In the genomic region with DNA sequence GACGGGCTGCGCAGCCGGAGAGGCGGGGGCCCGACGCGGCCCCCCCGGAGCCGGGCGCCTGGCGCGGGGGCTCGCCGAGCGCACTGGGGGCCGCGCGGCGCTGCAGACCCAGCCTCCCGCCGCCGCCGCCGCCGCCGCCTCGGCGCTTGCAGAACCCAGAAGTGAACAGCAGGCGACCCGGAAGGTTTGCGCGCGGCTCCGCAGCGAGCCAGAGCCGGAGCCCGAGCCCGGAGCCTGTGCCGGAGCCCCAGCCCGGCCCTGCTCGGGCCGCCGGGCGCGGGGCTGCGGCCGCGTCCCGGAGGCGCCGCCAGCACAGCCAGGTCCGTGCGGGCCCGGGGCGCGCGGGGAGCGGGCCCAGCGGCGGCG, we compare ENCODE assay signal across 8 cellular contexts. TPM values are rescaled to one million over a fixed set of nuclear protein-coding genes. Genes with fewer than 3 reads are reported as not detected.
DNase-seq lines count a peak whose midpoint lies in the region; ATAC-seq, FAIRE-seq and TF ChIP-seq lines count a peak whose summit lies in the region.

A gene with protein sequence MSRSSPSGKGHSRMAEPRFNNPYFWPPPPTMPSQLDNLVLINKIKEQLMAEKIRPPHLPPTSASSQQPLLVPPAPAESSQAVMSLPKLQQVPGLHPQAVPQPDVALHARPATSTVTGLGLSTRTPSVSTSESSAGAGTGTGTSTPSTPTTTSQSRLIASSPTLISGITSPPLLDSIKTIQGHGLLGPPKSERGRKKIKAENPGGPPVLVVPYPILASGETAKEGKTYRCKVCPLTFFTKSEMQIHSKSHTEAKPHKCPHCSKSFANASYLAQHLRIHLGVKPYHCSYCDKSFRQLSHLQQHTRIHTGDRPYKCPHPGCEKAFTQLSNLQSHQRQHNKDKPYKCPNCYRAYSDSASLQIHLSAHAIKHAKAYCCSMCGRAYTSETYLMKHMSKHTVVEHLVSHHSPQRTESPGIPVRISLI (plus strand): TSS at position 158 of the 366 bp plus-strand sequence. CDS start 14,083 bp downstream, outside the sequence.

- peaks cover 19% of the 10 kb centered on the region for H3K4me1 Mint-ChIP-seq in activated T-helper 17 cell treated with anti-CD3 and anti-CD28 coated beads, Interleukin-2, amount 50 U/mL, for 72 hours
- H3K4me1 Mint-ChIP-seq in naive B cell: peaks cover 26 to 48% (median 37%) of the 10 kb centered on the region in 3 donors
- H3K4me1 Mint-ChIP-seq in stimulated activated memory B cell treated with anti-CD40 and anti-IgM and Interleukin-4, amounts not matched to agents 10 μg/mL and 1 μg/mL and 100 μg/mL, for 72 hours: peaks cover 37% of the 10 kb centered on the region

- ATAC-seq in HG03135 (IDR thresholded peaks at IDR 0.05; ENCODE audit: unreplicated experiment) (peak; percentile 65), naive B cell (ENCODE audit: low read depth in 2 of 2) (peak; percentile 81), GM21528 (IDR thresholded peaks at IDR 0.05; ENCODE audit: low FRiP score, unreplicated experiment) (no peak)
- peak; percentile 67 for ATAC-seq in activated T-helper 17 cell treated with anti-CD3 and anti-CD28 coated beads, Interleukin-2, amount 50 U/mL, for 72 hours (replicated peaks)
- ATAC-seq in stimulated activated memory B cell treated with anti-CD40 and anti-IgM and Interleukin-4, amounts not matched to agents 10 μg/mL and 1 μg/mL and 100 μg/mL, for 72 hours: peak; percentile 85

- DNase-seq in GM12892 (ENCODE audit: insufficient read length): peak; percentile 68
- peak; percentile 55 for DNase-seq in RKO (ENCODE audit: low spot score)
- peak; percentile 62 to 69 for DNase-seq in fibroblast of lung (ENCODE audit: low read depth in 2 of 2)
- DNase-seq in naive B cell: peak; percentile 61

- H3K27ac ChIP-seq in fibroblast of lung (ENCODE audit: insufficient read depth, low read length): peak within 1 kb of the TSS; percentile 89

- H4K20me1 ChIP-seq in fibroblast of lung (ENCODE audit: control insufficient read depth, extremely low read depth, insufficient read depth, low read length): no peaks in the 10 kb centered on the region

- no peak for FAIRE-seq in GM12892 (lab: Jason Lieb, UNC)

- H3K36me3 Mint-ChIP-seq in activated T-helper 17 cell treated with anti-CD3 and anti-CD28 coated beads, Interleukin-2, amount 50 U/mL, for 72 hours (ENCODE audit: low read depth): no peaks in the 10 kb centered on the region
- H3K36me3 Mint-ChIP-seq in naive B cell: no peaks in the 10 kb centered on the region
- H3K36me3 Mint-ChIP-seq in stimulated activated memory B cell treated with anti-CD40 and anti-IgM and Interleukin-4, amounts not matched to agents 10 μg/mL and 1 μg/mL and 100 μg/mL, for 72 hours: peaks cover under 1% of the 10 kb centered on the region

- H3K79me2 ChIP-seq in fibroblast of lung (ENCODE audit: control insufficient read depth, insufficient read depth, low read length): peaks cover 21% of the 10 kb centered on the region

- H3K36me3 ChIP-seq in fibroblast of lung (ENCODE audit: control insufficient read depth, insufficient read depth, low read length): no peaks in the 10 kb centered on the region

- H3K4me1 ChIP-seq in fibroblast of lung (ENCODE audit: control insufficient read depth, extremely low read depth, insufficient read depth, low read length): peaks cover 5% of the 10 kb centered on the region

- no peaks in the 10 kb centered on the region for H3K9me3 Mint-ChIP-seq in activated T-helper 17 cell treated with anti-CD3 and anti-CD28 coated beads, Interleukin-2, amount 50 U/mL, for 72 hours
- peaks cover 0 to 2% (median 0%) of the 10 kb centered on the region in 7 donors for H3K9me3 Mint-ChIP-seq in naive B cell
- H3K9me3 Mint-ChIP-seq in stimulated activated memory B cell treated with anti-CD40 and anti-IgM and Interleukin-4, amounts not matched to agents 10 μg/mL and 1 μg/mL and 100 μg/mL, for 72 hours: no peaks in the 10 kb centered on the region

- peak in 1 of 2 donors; percentile 18 for TF ChIP-seq CTCF in fibroblast of lung (conservative IDR thresholded peaks at IDR 0.05 in 1 of 2, IDR thresholded peaks at IDR 0.05 in 1 of 2; ENCODE audit: low read depth in 1 of 2, low read length in 2 of 2)

- H3K9me3 ChIP-seq in fibroblast of lung (ENCODE audit: control insufficient read depth, insufficient read depth, low read depth, low read length): no peaks in the 10 kb centered on the region

- H3K4me3 Mint-ChIP-seq in activated T-helper 17 cell treated with anti-CD3 and anti-CD28 coated beads, Interleukin-2, amount 50 U/mL, for 72 hours: peak within 1 kb of the TSS; percentile 94
- H3K4me3 Mint-ChIP-seq in naive B cell: peak within 1 kb of the TSS; percentile 92 to 99 (median 98)
- H3K4me3 Mint-ChIP-seq in stimulated activated memory B cell treated with anti-CD40 and anti-IgM and Interleukin-4, amounts not matched to agents 10 μg/mL and 1 μg/mL and 100 μg/mL, for 72 hours: peak within 1 kb of the TSS; percentile 96

- H3K4me2 ChIP-seq in fibroblast of lung (ENCODE audit: extremely low read depth, insufficient read depth, low read length): peak within 1 kb of the TSS; percentile 98

- TF ChIP-seq POLR2A in GM12892 (IDR thresholded peaks at IDR 0.05; ENCODE audit: low read depth, low read length): no peak

- H3K27me3 ChIP-seq in fibroblast of lung (ENCODE audit: control insufficient read depth, insufficient read depth, low read length): peaks cover under 1% of the 10 kb centered on the region

- H3K4me3 ChIP-seq in fibroblast of lung (replicated peaks in 1 of 4; ENCODE audit: control extremely low read depth in 1 of 4, insufficient read depth in 1 of 4, low read depth in 3 of 4, low read length in 4 of 4): peak within 1 kb of the TSS; percentile 48 to 88 (median 66)

- H3K27ac Mint-ChIP-seq in activated T-helper 17 cell treated with anti-CD3 and anti-CD28 coated beads, Interleukin-2, amount 50 U/mL, for 72 hours: peak within 1 kb of the TSS; percentile 92
- peak within 1 kb of the TSS; percentile 88 to 97 (median 92) for H3K27ac Mint-ChIP-seq in naive B cell
- H3K27ac Mint-ChIP-seq in stimulated activated memory B cell treated with anti-CD40 and anti-IgM and Interleukin-4, amounts not matched to agents 10 μg/mL and 1 μg/mL and 100 μg/mL, for 72 hours: peak within 1 kb of the TSS; percentile 98

- H3K9ac ChIP-seq in fibroblast of lung (ENCODE audit: insufficient read depth, low read length): peak within 1 kb of the TSS; percentile 79

- H3K27me3 Mint-ChIP-seq in activated T-helper 17 cell treated with anti-CD3 and anti-CD28 coated beads, Interleukin-2, amount 50 U/mL, for 72 hours: no peaks in the 10 kb centered on the region
- H3K27me3 Mint-ChIP-seq in naive B cell: peaks cover 4 to 7% (median 6%) of the 10 kb centered on the region in 3 donors
- H3K27me3 Mint-ChIP-seq in stimulated activated memory B cell treated with anti-CD40 and anti-IgM and Interleukin-4, amounts not matched to agents 10 μg/mL and 1 μg/mL and 100 μg/mL, for 72 hours: peaks cover 7% of the 10 kb centered on the region

- peak within 1 kb of the TSS; percentile 62 for H2AFZ ChIP-seq in fibroblast of lung (ENCODE audit: low read length)

RNA-seq across cellular contexts. Expression of the gene that starts here (rescaled TPM):
- polyA plus RNA-seq in GM12892 (2012; ENCODE audit: missing spikeins): 1.9 TPM
- 1 to 10 TPM; 3.6 to 4.3 TPM for total RNA-seq in activated T-helper 17 cell treated with anti-CD3 and anti-CD28 coated beads, Interleukin-2, amount 50 U/mL, for 72 hours
- 3.1 and 3.8 TPM in 2 replicates for total RNA-seq in fibroblast of lung
- polyA plus RNA-seq in fibroblast of lung (5.0 and 5.7 TPM in 2 replicates), naive B cell (ENCODE audit: low read depth in 6 of 6) (10 to 100 TPM in 5 of 6 donors, 1 to 10 TPM in 1; 10.0 to 25.5 (median 12.7) TPM)
- polyA plus RNA-seq in fibroblast of lung (2012): 13.6 and 14.8 TPM in 2 replicates
- polyA minus RNA-seq in fibroblast of lung (ENCODE audit: low replicate concordance): 28.8 and 32.5 TPM in 2 replicates
